In the genomic region with DNA sequence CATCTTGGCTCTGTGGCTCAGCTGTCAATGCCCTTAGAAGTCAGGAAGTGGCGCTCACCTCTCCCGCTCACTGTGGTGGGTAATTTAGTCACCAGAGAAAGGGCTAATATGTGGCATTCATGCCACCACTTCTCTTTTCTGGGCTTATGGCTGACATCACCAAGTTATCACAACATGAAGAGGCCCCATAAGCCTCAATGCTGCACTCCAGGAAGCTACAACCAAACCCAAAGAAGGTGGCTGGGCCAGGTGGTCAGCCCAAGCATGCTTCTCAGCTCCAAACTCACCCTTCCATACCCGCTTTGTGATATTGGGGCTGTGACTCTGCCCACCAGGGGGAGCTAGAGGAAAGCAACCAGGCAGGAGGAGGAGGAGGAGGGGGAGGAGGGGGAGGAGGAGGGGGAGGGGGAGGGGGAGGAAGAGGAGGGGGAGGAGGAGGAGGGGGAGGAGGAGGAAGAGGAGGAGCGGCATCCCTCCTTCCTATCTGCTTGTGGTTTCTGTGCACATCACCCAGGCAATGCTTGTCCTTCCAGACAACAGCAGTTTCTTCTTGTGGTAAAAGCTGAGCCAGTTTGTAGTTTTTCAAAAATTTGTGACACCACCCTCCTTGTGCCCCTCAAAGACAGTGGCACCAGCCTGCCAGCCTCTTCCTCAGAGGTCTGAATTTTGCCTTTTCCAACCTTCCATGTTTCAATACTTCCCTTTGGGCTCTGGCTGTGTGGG, we compare ENCODE assay signal across 8 cellular contexts. TPM values are rescaled to one million over a fixed set of nuclear protein-coding genes. Genes with fewer than 3 reads are reported as not detected.
DNase-seq lines count a peak whose midpoint lies in the region; ATAC-seq, FAIRE-seq and TF ChIP-seq lines count a peak whose summit lies in the region.

No MANE protein-coding gene starts in this region.

- H3K9ac ChIP-seq in MM.1S (ENCODE audit: low read length) = no peak overlapping the region; the same call in 1 of the 2 replicates

- no peaks in the 10 kb centered on the region for H3K79me2 ChIP-seq in MM.1S (ENCODE audit: low read length)

- intact Hi-C loops in breast epithelium (cut with DNase I; ENCODE audit: low total_unique reads) = no loop called here

- H3K9me2 ChIP-seq in MM.1S (replicated peaks; ENCODE audit: insufficient read depth, low read length) = no peaks in the 10 kb centered on the region

- H3K9me3 ChIP-seq in MM.1S (replicated peaks; ENCODE audit: insufficient read depth, low read length) (no peaks in the 10 kb centered on the region), WERI-Rb-1 (ENCODE audit: severe bottlenecking) (no peaks in the 10 kb centered on the region), breast epithelium (no peaks in the 10 kb centered on the region)

- peak overlapping the region; percentile 38; the same call in 1 of the 2 replicates for H3K4me2 ChIP-seq in MM.1S (ENCODE audit: low read depth, low read length)

- no peaks in the 10 kb centered on the region for H3K36me3 ChIP-seq in MM.1S (replicated peaks; ENCODE audit: insufficient read depth, low read length)
- no peaks in the 10 kb centered on the region for H3K36me3 ChIP-seq in WERI-Rb-1
- no peaks in the 10 kb centered on the region for H3K36me3 ChIP-seq in breast epithelium

- no peak for TF ChIP-seq POLR2A in breast epithelium (IDR thresholded peaks at IDR 0.05)

- H3K27ac ChIP-seq in MM.1S (ENCODE audit: low read length) = peak overlapping the region; percentile 39; the same call in 1 of the 2 replicates
- H3K27ac ChIP-seq in WERI-Rb-1 = no peak overlapping the region
- no peak overlapping the region for H3K27ac ChIP-seq in breast epithelium

- TF ChIP-seq CTCF in MM.1S (IDR thresholded peaks at IDR 0.05; ENCODE audit: low read length) (peak; percentile 55), WERI-Rb-1 (IDR thresholded peaks at IDR 0.05; ENCODE audit: low read depth, low read length) (peak; percentile 70), breast epithelium (IDR thresholded peaks at IDR 0.05) (peak in 2 of 3 donors; percentile 14 to 32)

- peak overlapping the region; percentile 71 for H2AFZ ChIP-seq in MM.1S (ENCODE audit: low read length)

- peak; percentile 63 for ATAC-seq in GM19468 (IDR thresholded peaks at IDR 0.05; ENCODE audit: extremely low read depth, unreplicated experiment)

- H3F3A ChIP-seq in MM.1S (ENCODE audit: insufficient read depth, low read length) = peaks cover 13% of the 10 kb centered on the region

- no peak overlapping the region for H3K4me3 ChIP-seq in MM.1S (ENCODE audit: low read length)
- H3K4me3 ChIP-seq in WERI-Rb-1 (ENCODE audit: low read depth, low read length) = no peak overlapping the region
- H3K4me3 ChIP-seq in breast epithelium = no peak overlapping the region

- DNase-seq in CD1c-positive myeloid dendritic cell (ENCODE audit: extremely low spot score) = peak; percentile 63
- DNase-seq in MM.1S = peak; percentile 79
- peak; percentile 86 for DNase-seq in WERI-Rb-1
- DNase-seq in breast epithelium (ENCODE audit: low spot score in 2 of 2) = peak; percentile 29 to 58
- DNase-seq in kidney glomerular epithelial cell (lab: John Stamatoyannopoulos, UW) = peak; percentile 1
- peak; percentile 42 to 52 (median 50) for DNase-seq in stimulated activated CD4-positive, alpha-beta T cell treated with anti-CD3 and anti-CD28 coated beads, TNF-alpha, amount 100 ng/mL, for 4 hours (ENCODE audit: low read depth in 3 of 3)
- no peak for DNase-seq in RCC 7860 (ENCODE audit: low spot score)

- FAIRE-seq in RCC 7860 (lab: Jason Lieb, UNC) = no peak

- H3K4me1 ChIP-seq in MM.1S (ENCODE audit: low read length) = peaks cover 31% of the 10 kb centered on the region
- no peaks in the 10 kb centered on the region for H3K4me1 ChIP-seq in breast epithelium

- H3K27me3 ChIP-seq in MM.1S (replicated peaks; ENCODE audit: insufficient read depth, low read length) (no peaks in the 10 kb centered on the region), WERI-Rb-1 (ENCODE audit: insufficient read depth, low read depth, severe bottlenecking) (no peaks in the 10 kb centered on the region), breast epithelium (no peaks in the 10 kb centered on the region)

- H4K20me1 ChIP-seq in MM.1S (ENCODE audit: insufficient read depth, low read length) = no peaks in the 10 kb centered on the region

RNA-seq across cellular contexts. Expression of a gene that starts 42.1 kb away (rescaled TPM):
- total RNA-seq in breast epithelium = 1 to 10 TPM in 1 of 3 donors, under 1 TPM in 1, not detected in 1; 0.33 to 2.3 TPM

RNA-seq across cellular contexts. Expression of a gene that starts 55.2 kb away (rescaled TPM):
- total RNA-seq in breast epithelium = under 1 TPM in 2 of 3 donors, not detected in 1; 0.15 to 0.16 TPM
